24 cellular contexts compared by ENCODE assay signal in genomic region chr19:28509079-28509895, GRCh38.
DNase-seq lines count a peak whose midpoint lies in the region; ATAC-seq, FAIRE-seq and TF ChIP-seq lines count a peak whose summit lies in the region.
"Had no signal": no experiment of that assay in that cellular context is flagged by ENCODE, and none has a peak within 500 bp of the region (broad histone marks: within the 10 kb centered on the region; RNA-seq: fewer than 3 reads in every experiment).

No MANE protein-coding gene starts in this region.

- TF ChIP-seq EP300 in A549 (IDR thresholded peaks at IDR 0.05) = no peak

- H3K27ac ChIP-seq in A549 (no peak overlapping the region), lung (ENCODE audit: low read depth in 1 of 2, low read length in 1 of 2) (no peak overlapping the region), gastrocnemius medialis (peak overlapping the region; percentile 77 to 89 (median 82)), WERI-Rb-1 (no peak overlapping the region)
- H3K27ac ChIP-seq: GM23248, SJSA1 had no signal

- POLR2A ChIA-PET in A549 (lab: Yijun Ruan, JAX) = no interaction called here

- CTCF ChIA-PET in A549 (lab: Yijun Ruan, JAX) = interaction anchor here (1.0 to 1.3 kb wide), 2 partner anchors 12 to 58 kb away, joined by 3 read pairs; no protein-coding TSS in a partner anchor

- no peak for ATAC-seq in A549
- ATAC-seq in lung (ENCODE audit: insufficient read depth, low FRiP score) = no peak
- ATAC-seq in gastrocnemius medialis = peak; percentile 78 to 82
- ATAC-seq in Right ventricle myocardium superior (ENCODE audit: poor library complexity) = no peak

- H3K4me3 ChIP-seq in A549 = no peak overlapping the region
- H3K4me3 ChIP-seq in bronchial epithelial cell (ENCODE audit: low read depth, low read length) = no peak overlapping the region
- no peak overlapping the region for H3K4me3 ChIP-seq in lung
- H3K4me3 ChIP-seq in gastrocnemius medialis = peak overlapping the region; percentile 27 to 36 (median 30)
- H3K4me3 ChIP-seq in WERI-Rb-1 (ENCODE audit: low read depth, low read length) = no peak overlapping the region
- H3K4me3 ChIP-seq: GM23248, SJSA1 had no signal

- 46% methylated on average over 15 of the region's 15 CpGs for WGBS in A549 (ENCODE audit: missing lambda C conversion rate)
- WGBS in lung, 2 donors = 76 to 84% methylated on average over 15 of the region's 15 CpGs

- H3K4me1 ChIP-seq in A549 (no peaks in the 10 kb centered on the region), lung (ENCODE audit: control insufficient read depth in 2 of 2, insufficient read depth in 2 of 2, low read length in 2 of 2) (no peaks in the 10 kb centered on the region), gastrocnemius medialis (peaks cover 14 to 33% of the 10 kb centered on the region in 2 donors)
- H3K4me1 ChIP-seq: SJSA1 had no signal

- TF ChIP-seq CTCF in A549 (IDR thresholded peaks at IDR 0.05) (no peak), bronchial epithelial cell (IDR thresholded peaks at IDR 0.05; ENCODE audit: insufficient read depth, low read length, severe bottlenecking) (no peak), lung (IDR thresholded peaks at IDR 0.05; ENCODE audit: control extremely low read depth, extremely low read depth) (no peak), gastrocnemius medialis (IDR thresholded peaks at IDR 0.05 in 4 of 5, conservative IDR thresholded peaks at IDR 0.05 in 1 of 5) (no peak), WERI-Rb-1 (IDR thresholded peaks at IDR 0.05; ENCODE audit: low read depth, low read length) (no peak), D721Med (IDR thresholded peaks at IDR 0.05; ENCODE audit: insufficient read depth, missing control alignments) (no peak)

- H3K27me3 ChIP-seq in bronchial epithelial cell (ENCODE audit: control insufficient read depth, insufficient read depth, low read length) (no peaks in the 10 kb centered on the region), lung (ENCODE audit: control insufficient read depth, insufficient read depth) (no peaks in the 10 kb centered on the region), gastrocnemius medialis (no peaks in the 10 kb centered on the region), WERI-Rb-1 (ENCODE audit: insufficient read depth, low read depth, severe bottlenecking) (peaks cover 77% of the 10 kb centered on the region)
- H3K27me3 ChIP-seq: SJSA1 had no signal

- TF ChIP-seq RAD21 in A549 (conservative IDR thresholded peaks at IDR 0.05 in 1 of 2, IDR thresholded peaks at IDR 0.05 in 1 of 2) = no peak

- FAIRE-seq in A549 (lab: Jason Lieb, UNC) (peak; percentile 61), bronchial epithelial cell (lab: Jason Lieb, UNC) (peak; percentile 47), D721Med (lab: Jason Lieb, UNC) (no peak)
- FAIRE-seq: A204.1, GM18507, RCC 7860 had no signal

- H3K9me3 ChIP-seq in A549 = peaks cover 12% of the 10 kb centered on the region; the same call in 1 of the 3 replicates
- H3K9me3 ChIP-seq in lung (ENCODE audit: control insufficient read depth in 2 of 2, insufficient read depth in 1 of 2, low read length in 1 of 2) = peaks cover 0 to 2% of the 10 kb centered on the region in 2 donors
- H3K9me3 ChIP-seq in gastrocnemius medialis = no peaks in the 10 kb centered on the region
- H3K9me3 ChIP-seq in WERI-Rb-1 (ENCODE audit: severe bottlenecking) = no peaks in the 10 kb centered on the region
- H3K9me3 ChIP-seq: SJSA1 had no signal

- intact Hi-C loops in gastrocnemius medialis (cut with DNase I; ENCODE audit: low total_unique reads) = loop anchor here (5.0 kb wide), 1 partner anchor 1158 kb away; the partner anchor contains the start of gene PLEKHF1
- intact Hi-C loops in Right ventricle myocardium superior (cut with DNase I) = no loop called here

- TF ChIP-seq POLR2A in A549 (IDR thresholded peaks at IDR 0.05; ENCODE audit: low read length) (no peak), gastrocnemius medialis (IDR thresholded peaks at IDR 0.05) (peak in 1 of 2 donors; percentile 32)

- DNase-seq in A549 (ENCODE audit: low read depth in 1 of 2, low spot score in 1 of 2) (no peak), bronchial epithelial cell (ENCODE audit: low read depth) (no peak), lung (ENCODE audit: low spot score) (peak; percentile 15), gastrocnemius medialis (peak; percentile 46 to 73), WERI-Rb-1 (no peak), Right ventricle myocardium superior (no peak), D721Med (ENCODE audit: insufficient read length, low spot score) (no peak)
- DNase-seq: DMS153, GDM1, GM23248, HCEC 1CT, IMR-90, NCI-H1105 treated with DMSO at 0.1 percent for 48 hours, NCI-H1694, NCI-H2081, NCI-H2171, NCI-H345, NCI-H524, NCI-H774, OCI-M1 had no signal

- in situ Hi-C loops in gastrocnemius medialis (cut with MboI; ENCODE audit: low sequenced_read_pairs in 4 of 4) = no loop called here

- H3K4me2 ChIP-seq in A549 = no peak overlapping the region

- H3K36me3 ChIP-seq in bronchial epithelial cell (ENCODE audit: control insufficient read depth, insufficient read depth, low read length) (no peaks in the 10 kb centered on the region), lung (ENCODE audit: control insufficient read depth in 2 of 2, insufficient read depth in 2 of 2, low read length in 2 of 2) (no peaks in the 10 kb centered on the region), gastrocnemius medialis (no peaks in the 10 kb centered on the region), WERI-Rb-1 (no peaks in the 10 kb centered on the region)
- H3K36me3 ChIP-seq: SJSA1 had no signal

TF ChIP-seq in A549, 52 proteins besides CTCF, POLR2A, EP300 and RAD21:
- TF ChIP-seq ESRRA (IDR thresholded peaks at IDR 0.05; ENCODE audit: borderline replicate concordance, low read length) = no peak
- TF ChIP-seq E2F6 (IDR thresholded peaks at IDR 0.05; ENCODE audit: borderline replicate concordance, low read depth) = no peak
- TF ChIP-seq KDM5A (IDR thresholded peaks at IDR 0.05) = no peak
- no peak for TF ChIP-seq PHF8 (IDR thresholded peaks at IDR 0.05; ENCODE audit: borderline replicate concordance, low read depth)
- no peak for TF ChIP-seq RFX5 (IDR thresholded peaks at IDR 0.05)
- no peak for TF ChIP-seq MAX (IDR thresholded peaks at IDR 0.05)
- TF ChIP-seq TP53 (CRISPR knock-in tag; IDR thresholded peaks at IDR 0.05) = no peak
- no peak for TF ChIP-seq JUN (IDR thresholded peaks at IDR 0.05)
- no peak for TF ChIP-seq EHF (CRISPR knock-in tag; IDR thresholded peaks at IDR 0.05)
- TF ChIP-seq NFE2L2 (conservative IDR thresholded peaks at IDR 0.05; ENCODE audit: low read length) = no peak
- TF ChIP-seq HES2 (IDR thresholded peaks at IDR 0.05) = no peak
- TF ChIP-seq ZC3H11A (IDR thresholded peaks at IDR 0.05) = no peak
- TF ChIP-seq MAFK (IDR thresholded peaks at IDR 0.05; ENCODE audit: partially characterized antibody) = no peak
- no peak for TF ChIP-seq HDAC2 (IDR thresholded peaks at IDR 0.05)
- TF ChIP-seq TFCP2L1 (CRISPR knock-in tag; IDR thresholded peaks at IDR 0.05) = no peak
- TF ChIP-seq BCL3 (IDR thresholded peaks at IDR 0.05) = no peak
- no peak for TF ChIP-seq NPAS2 (CRISPR knock-in tag; IDR thresholded peaks at IDR 0.05; ENCODE audit: borderline replicate concordance)
- TF ChIP-seq MAZ (IDR thresholded peaks at IDR 0.05; ENCODE audit: borderline replicate concordance, low read depth, low read length) = no peak
- TF ChIP-seq ZFP36 (IDR thresholded peaks at IDR 0.05; ENCODE audit: borderline replicate concordance, partially characterized antibody) = no peak

Comparison
In these comparisons a context has a peak if more than half of its experiments do, and no peak if none do; other contexts are left out.
1. ATAC-seq: peak in gastrocnemius medialis (2 of 2); none in A549 (0 of 2), lung (single experiment) and Right ventricle myocardium superior (single experiment).
2. DNase-seq: peak in lung (single experiment) and gastrocnemius medialis (2 of 2); none in A549 (0 of 2), bronchial epithelial cell (single experiment), WERI-Rb-1 (single experiment), Right ventricle myocardium superior (single experiment) and D721Med (single experiment).
3. H3K27ac ChIP-seq: peak in gastrocnemius medialis (4 of 4); none in A549 (0 of 2), lung (0 of 2) and WERI-Rb-1 (single experiment).
4. H3K4me3 ChIP-seq: peak in gastrocnemius medialis (4 of 4); none in A549 (single experiment), bronchial epithelial cell (single experiment), lung (single experiment) and WERI-Rb-1 (single experiment).